In genomic region chr22:33108037-33108436, GRCh38 we compare ENCODE assay signal across 10 cellular contexts. TPM values are rescaled to one million over a fixed set of nuclear protein-coding genes. Genes with fewer than 3 reads are reported as not detected.
"Had no signal": no experiment of that assay in that cellular context is flagged by ENCODE, and none has a peak within 500 bp of the region (broad histone marks: within the 10 kb centered on the region; RNA-seq: fewer than 3 reads in every experiment).

No MANE protein-coding gene starts in this region.

- H3K4me3 Mint-ChIP-seq: HFFc6 had no signal

- DNase-seq: GOT3, H7, HFFc6, IMR-90, KG1 had no signal

- H3K27ac ChIP-seq: HL-60 had no signal

- H3K27ac Mint-ChIP-seq: HFFc6 had no signal

- H3K9me3 ChIP-seq: HAP-1 had no signal

- H3K4me1 ChIP-seq: HAP-1 had no signal

- H3K4me3 ChIP-seq: HAP-1, K562 had no signal

- H3K36me3 ChIP-seq: HAP-1 had no signal

- ATAC-seq: HCT116, K562 had no signal

RNA-seq across cellular contexts. Expression of gene SYN3, which starts 49.9 kb away (rescaled TPM):
- total RNA-seq: HT1080, IMR-90 had no signal
- polyA plus RNA-seq: IMR-90 had no signal
